21 cellular contexts compared by ENCODE assay signal in the genomic region with DNA sequence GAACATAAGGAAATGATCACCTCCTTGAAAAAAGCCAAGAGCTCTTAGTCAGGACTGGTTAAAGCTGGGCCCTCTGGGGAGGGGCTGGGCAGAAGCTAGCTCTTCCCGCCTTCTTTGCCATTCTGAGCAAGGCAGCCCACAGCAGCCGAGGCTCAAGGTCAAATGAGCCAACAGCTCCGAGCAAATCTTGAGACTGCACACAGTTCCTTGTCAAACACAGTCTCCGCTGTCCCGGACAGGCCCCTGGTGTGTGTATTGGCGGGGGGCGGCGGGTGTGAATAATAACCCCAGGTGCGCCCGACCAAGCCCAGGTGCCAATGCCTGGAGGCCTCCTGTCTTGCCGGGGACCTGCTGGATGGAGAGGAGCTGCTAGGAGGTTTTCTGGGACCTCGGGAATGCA.
"Had no signal": no experiment of that assay in that cellular context is flagged by ENCODE, and none has a peak within 500 bp of the region (broad histone marks: within the 10 kb centered on the region; RNA-seq: fewer than 3 reads in every experiment).

No MANE protein-coding gene starts in this region.

- ATAC-seq: activated CD4-positive, CD25-positive, alpha-beta regulatory T cell treated with anti-CD3 and anti-CD28 coated beads, Interleukin-2, amount 50 U/mL, for 24 hours; activated T-cell treated with anti-CD3 and anti-CD28 coated beads, Interleukin-2, amount 50 U/mL, for 4 hours; natural killer cell treated with Interleukin-12 subunit alpha and Interleukin-12 subunit beta and Interleukin-15 and Interleukin-18, amount 100 ng/mL, for 72 hours; stimulated activated naive CD8-positive, alpha-beta T cell treated with anti-CD3 and anti-CD28 coated beads, Interleukin-15, Interleukin-2, amounts not matched to agents 100 U/mL and 50 U/mL, for 24 hours had no signal

- DNase-seq: activated CD4-positive, alpha-beta T cell treated with anti-CD3 and anti-CD28 coated beads, Interleukin-2, amount 50 U/mL, for 48 hours; activated effector memory CD4-positive, alpha-beta T cell treated with anti-CD3 and anti-CD28 coated beads, Interleukin-2, amount 50 U/mL, for 16 hours; activated T-cell treated with anti-CD3 and anti-CD28 coated beads, Interleukin-2, amount 50 U/mL, for 4 hours; dorsolateral prefrontal cortex; foreskin melanocyte; head of caudate nucleus; left ventricle myocardium superior; midbrain; occipital lobe; psoas muscle; SJCRH30; stimulated activated CD4-positive, alpha-beta T cell treated with anti-CD3 and anti-CD28 coated beads, Interleukin-4, amount 100 ng/mL, for 1 hour; stimulated activated CD8-positive, alpha-beta memory T cell treated with anti-CD3 and anti-CD28 coated beads, Interleukin-4, amount 100 ng/mL, for 48 hours; stimulated activated naive CD8-positive, alpha-beta T cell treated with anti-CD3 and anti-CD28 coated beads, Interleukin-15, Interleukin-2, amounts not matched to agents 100 U/mL and 50 U/mL, for 24 hours; SW 1271; testis had no signal

- H3K9me3 Mint-ChIP-seq: activated T-cell treated with anti-CD3 and anti-CD28 coated beads, Interleukin-2, amount 50 U/mL, for 4 hours; natural killer cell treated with Interleukin-12 subunit alpha and Interleukin-12 subunit beta and Interleukin-15 and Interleukin-18, amount 100 ng/mL, for 72 hours; T-helper 2 cell treated with Interferon-gamma antibody and Interleukin-4, amounts not matched to agents 5 μg/mL and 100 μg/mL, for 36 hours had no signal

- H3K36me3 Mint-ChIP-seq: activated naive CD8-positive, alpha-beta T cell; natural killer cell treated with Interleukin-12 subunit alpha and Interleukin-12 subunit beta and Interleukin-15 and Interleukin-18, amount 100 ng/mL, for 72 hours had no signal

- H3K27ac ChIP-seq: dorsolateral prefrontal cortex, psoas muscle, SJCRH30, testis had no signal

- H3K27me3 ChIP-seq: dorsolateral prefrontal cortex, SJCRH30, testis had no signal

- H3K36me3 ChIP-seq: SJCRH30 had no signal

- H3K27ac Mint-ChIP-seq: activated naive CD8-positive, alpha-beta T cell; natural killer cell treated with Interleukin-12 subunit alpha and Interleukin-12 subunit beta and Interleukin-15 and Interleukin-18, amount 100 ng/mL, for 72 hours; T-helper 2 cell treated with Interferon-gamma antibody and Interleukin-4, amounts not matched to agents 5 μg/mL and 100 μg/mL, for 36 hours had no signal

- H3K4me1 ChIP-seq: psoas muscle, SJCRH30, testis had no signal

- H3K4me3 Mint-ChIP-seq: activated naive CD8-positive, alpha-beta T cell; activated T-cell treated with anti-CD3 and anti-CD28 coated beads, Interleukin-2, amount 50 U/mL, for 4 hours; natural killer cell treated with Interleukin-12 subunit alpha and Interleukin-12 subunit beta and Interleukin-15 and Interleukin-18, amount 100 ng/mL, for 72 hours; T-helper 2 cell treated with Interferon-gamma antibody and Interleukin-4, amounts not matched to agents 5 μg/mL and 100 μg/mL, for 36 hours had no signal

- H3K4me3 ChIP-seq: dorsolateral prefrontal cortex, psoas muscle, SJCRH30, testis had no signal

- FAIRE-seq: endometrium had no signal

- H3K9me3 ChIP-seq: psoas muscle, SJCRH30, testis had no signal
